16 cellular contexts compared by ENCODE assay signal in the genomic region with DNA sequence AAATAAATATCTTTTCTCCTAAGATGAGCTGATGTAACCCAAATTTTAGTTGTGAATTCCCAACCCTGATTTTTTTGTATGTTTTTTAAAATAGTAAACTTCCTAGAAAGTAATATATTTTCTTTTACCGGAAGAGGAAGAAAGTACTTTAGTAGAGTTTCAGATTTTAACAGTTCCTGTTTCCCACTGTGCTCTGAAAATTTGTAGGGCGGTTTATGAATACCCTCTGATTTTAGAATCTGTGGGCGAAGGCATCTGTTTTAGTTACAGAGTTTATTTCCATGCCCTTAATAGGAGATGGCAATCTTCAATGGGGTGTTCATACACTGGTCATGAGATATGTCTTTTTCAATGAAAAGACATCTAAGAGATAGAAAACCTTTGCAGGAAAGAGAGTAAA.
"Had no signal": no experiment of that assay in that cellular context is flagged by ENCODE, and none has a peak within 500 bp of the region (broad histone marks: within the 10 kb centered on the region; RNA-seq: fewer than 3 reads in every experiment).

No MANE protein-coding gene starts in this region.

- H3K36me3 Mint-ChIP-seq: memory B cell had no signal

- H3K9me3 ChIP-seq: right atrium auricular region, transverse colon had no signal

- DNase-seq: activated naive CD4-positive, alpha-beta T cell treated with anti-CD3 and anti-CD28 coated beads for 36 hours; dermis blood vessel endothelial cell; effector memory CD8-positive, alpha-beta T cell; foreskin melanocyte; kidney glomerular epithelial cell; left ventricle myocardium superior; occipital lobe; stimulated activated CD4-positive, alpha-beta T cell treated with anti-CD3 and anti-CD28 coated beads, Interleukin-15, amount 100 ng/mL, for 24 hours; stimulated activated CD4-positive, alpha-beta T cell treated with anti-CD3 and anti-CD28 coated beads, Interleukin-4, amount 100 ng/mL, for 24 hours; transverse colon had no signal

- H3K27ac Mint-ChIP-seq: activated T-helper 17 cell treated with anti-CD3 and anti-CD28 coated beads, Interleukin-2, amount 50 U/mL, for 72 hours; effector memory CD8-positive, alpha-beta T cell; memory B cell had no signal

- H3K27me3 Mint-ChIP-seq: progenitor cell of endocrine pancreas had no signal

- H3K4me3 ChIP-seq: right atrium auricular region, transverse colon had no signal

- H3K4me3 Mint-ChIP-seq: activated naive CD4-positive, alpha-beta T cell treated with anti-CD3 and anti-CD28 coated beads for 36 hours; activated T-helper 17 cell treated with anti-CD3 and anti-CD28 coated beads, Interleukin-2, amount 50 U/mL, for 72 hours; effector memory CD8-positive, alpha-beta T cell; memory B cell had no signal

- H3K27me3 ChIP-seq: right atrium auricular region had no signal

- H3K9me3 Mint-ChIP-seq: activated naive CD4-positive, alpha-beta T cell treated with anti-CD3 and anti-CD28 coated beads for 36 hours; activated T-helper 17 cell treated with anti-CD3 and anti-CD28 coated beads, Interleukin-2, amount 50 U/mL, for 72 hours; effector memory CD8-positive, alpha-beta T cell; memory B cell; nephron had no signal

- ATAC-seq: activated T-helper 17 cell treated with anti-CD3 and anti-CD28 coated beads, Interleukin-2, amount 50 U/mL, for 72 hours; effector memory CD8-positive, alpha-beta T cell; left ventricle myocardium superior had no signal

- H3K36me3 ChIP-seq: right atrium auricular region, transverse colon had no signal

- H3K27ac ChIP-seq: epithelial cell of prostate, right atrium auricular region, transverse colon had no signal
